In genomic region chr11:65844231-65844872, GRCh38 we compare ENCODE assay signal across 32 cellular contexts. TPM values are rescaled to one million over a fixed set of nuclear protein-coding genes. Genes with fewer than 3 reads are reported as not detected.
"Had no signal": no experiment of that assay in that cellular context is flagged by ENCODE, and none has a peak within 500 bp of the region (broad histone marks: within the 10 kb centered on the region; RNA-seq: fewer than 3 reads in every experiment).

No MANE protein-coding gene starts in this region.

- H3K4me1 ChIP-seq: ascending aorta, gastroesophageal sphincter, pancreas had no signal

- H3K36me3 Mint-ChIP-seq: activated CD4-positive, alpha-beta memory T cell treated with anti-CD3 and anti-CD28 coated beads for 36 hours; activated naive CD4-positive, alpha-beta T cell treated with anti-CD3 and anti-CD28 coated beads, Interleukin-2, amount 10 ng/mL, durations not matched to agents 7 days and 5 days; activated naive CD8-positive, alpha-beta T cell treated with anti-CD3 and anti-CD28 coated beads, Interleukin-2, amount 10 ng/mL, durations not matched to agents 7 days and 5 days; brain; mesothelial cell of epicardium; naive thymus-derived CD8-positive, alpha-beta T cell had no signal

- ATAC-seq: gastroesophageal sphincter; left cardiac atrium; naive thymus-derived CD8-positive, alpha-beta T cell; right cardiac atrium; stimulated activated naive CD8-positive, alpha-beta T cell treated with anti-CD3 and anti-CD28 coated beads, Interleukin-15, amount 100 ng/mL, for 72 hours had no signal

- H3K4me1 Mint-ChIP-seq: activated CD4-positive, alpha-beta T cell treated with anti-CD3 and anti-CD28 coated beads, Interleukin-2, amount 10 ng/mL, durations not matched to agents 24 days and 14 days; activated naive CD4-positive, alpha-beta T cell treated with anti-CD3 and anti-CD28 coated beads, Interleukin-2, amount 10 ng/mL, durations not matched to agents 7 days and 5 days; activated naive CD8-positive, alpha-beta T cell treated with anti-CD3 and anti-CD28 coated beads, Interleukin-2, amount 10 ng/mL, durations not matched to agents 7 days and 5 days; brain; naive thymus-derived CD8-positive, alpha-beta T cell; neural crest cell; stimulated activated naive CD8-positive, alpha-beta T cell treated with anti-CD3 and anti-CD28 coated beads, Interleukin-15, amount 100 ng/mL, for 72 hours had no signal

- DNase-seq: activated CD4-positive, alpha-beta memory T cell treated with anti-CD3 and anti-CD28 coated beads for 36 hours; activated CD4-positive, alpha-beta T cell treated with anti-CD3 and anti-CD28 coated beads, Interleukin-2, amount 10 ng/mL, durations not matched to agents 24 days and 14 days; activated CD4-positive, CD25-positive, alpha-beta regulatory T cell treated with anti-CD3 and anti-CD28 coated beads, Interleukin-2, amount 50 U/mL, for 72 hours; activated CD8-positive, alpha-beta memory T cell treated with anti-CD3 and anti-CD28 coated beads, Interleukin-2, amount 50 U/mL, for 4 hours; activated gamma-delta T cell; activated naive CD4-positive, alpha-beta T cell treated with anti-CD3 and anti-CD28 coated beads, Interleukin-2, amount 10 ng/mL, durations not matched to agents 7 days and 5 days; activated naive CD8-positive, alpha-beta T cell treated with anti-CD3 and anti-CD28 coated beads, Interleukin-2, amount 10 ng/mL, durations not matched to agents 7 days and 5 days; activated T-cell treated with anti-CD3 and anti-CD28 coated beads, Interleukin-2, amount 50 U/mL, for 1 hour; cerebellar nuclear complex; dorsolateral prefrontal cortex; effector memory CD4-positive, alpha-beta T cell; hippocampal formation; left cardiac atrium; mammary epithelial cell; naive thymus-derived CD8-positive, alpha-beta T cell; nucleus accumbens; pancreas; right cardiac atrium; stimulated activated CD4-positive, alpha-beta T cell treated with anti-CD3 and anti-CD28 coated beads, Interleukin-4, amount 100 ng/mL, for 1 hour; stimulated activated naive CD8-positive, alpha-beta T cell treated with anti-CD3 and anti-CD28 coated beads, Interleukin-15, amount 100 ng/mL, for 72 hours; substantia nigra; SW 1271; T1000 had no signal

- H3K9me3 Mint-ChIP-seq: activated CD4-positive, alpha-beta memory T cell treated with anti-CD3 and anti-CD28 coated beads for 36 hours; activated CD4-positive, alpha-beta T cell treated with anti-CD3 and anti-CD28 coated beads, Interleukin-2, amount 10 ng/mL, durations not matched to agents 24 days and 14 days; activated naive CD4-positive, alpha-beta T cell treated with anti-CD3 and anti-CD28 coated beads, Interleukin-2, amount 10 ng/mL, durations not matched to agents 7 days and 5 days; activated naive CD8-positive, alpha-beta T cell treated with anti-CD3 and anti-CD28 coated beads, Interleukin-2, amount 10 ng/mL, durations not matched to agents 7 days and 5 days; brain; mesothelial cell of epicardium; naive thymus-derived CD8-positive, alpha-beta T cell; neural crest cell; stimulated activated naive CD8-positive, alpha-beta T cell treated with anti-CD3 and anti-CD28 coated beads, Interleukin-15, amount 100 ng/mL, for 72 hours; T-helper 1 cell treated with Interleukin-12 subunit alpha and Interleukin-12 subunit beta and Interleukin-4 antibody, amounts not matched to agents 30 μg/mL and 1 μg/mL, for 36 hours had no signal

- H3K4me3 ChIP-seq: ascending aorta, cardiac muscle cell, coronary artery, dorsolateral prefrontal cortex, gastroesophageal sphincter, pancreas had no signal

- FAIRE-seq: keratinocyte, pancreas had no signal

- H3K27me3 Mint-ChIP-seq: activated CD4-positive, alpha-beta memory T cell treated with anti-CD3 and anti-CD28 coated beads for 36 hours; activated CD4-positive, alpha-beta T cell treated with anti-CD3 and anti-CD28 coated beads, Interleukin-2, amount 10 ng/mL, durations not matched to agents 24 days and 14 days; naive thymus-derived CD8-positive, alpha-beta T cell; stimulated activated naive CD8-positive, alpha-beta T cell treated with anti-CD3 and anti-CD28 coated beads, Interleukin-15, amount 100 ng/mL, for 72 hours had no signal

- H3K27ac ChIP-seq: ascending aorta, cardiac muscle cell, coronary artery, dorsolateral prefrontal cortex, gastroesophageal sphincter, pancreas had no signal

- H3K9me3 ChIP-seq: ascending aorta, gastroesophageal sphincter, pancreas had no signal

- H3K36me3 ChIP-seq: ascending aorta, cardiac muscle cell, gastroesophageal sphincter, pancreas had no signal

- H3K27ac Mint-ChIP-seq: activated CD4-positive, alpha-beta memory T cell treated with anti-CD3 and anti-CD28 coated beads for 36 hours; activated CD4-positive, alpha-beta T cell treated with anti-CD3 and anti-CD28 coated beads, Interleukin-2, amount 10 ng/mL, durations not matched to agents 24 days and 14 days; activated naive CD4-positive, alpha-beta T cell treated with anti-CD3 and anti-CD28 coated beads, Interleukin-2, amount 10 ng/mL, durations not matched to agents 7 days and 5 days; activated naive CD8-positive, alpha-beta T cell treated with anti-CD3 and anti-CD28 coated beads, Interleukin-2, amount 10 ng/mL, durations not matched to agents 7 days and 5 days; brain; mesothelial cell of epicardium; naive thymus-derived CD8-positive, alpha-beta T cell; stimulated activated naive CD8-positive, alpha-beta T cell treated with anti-CD3 and anti-CD28 coated beads, Interleukin-15, amount 100 ng/mL, for 72 hours; T-helper 1 cell treated with Interleukin-12 subunit alpha and Interleukin-12 subunit beta and Interleukin-4 antibody, amounts not matched to agents 30 μg/mL and 1 μg/mL, for 36 hours had no signal

- H3K4me3 Mint-ChIP-seq: activated CD4-positive, alpha-beta memory T cell treated with anti-CD3 and anti-CD28 coated beads for 36 hours; activated CD4-positive, alpha-beta T cell treated with anti-CD3 and anti-CD28 coated beads, Interleukin-2, amount 10 ng/mL, durations not matched to agents 24 days and 14 days; activated naive CD4-positive, alpha-beta T cell treated with anti-CD3 and anti-CD28 coated beads, Interleukin-2, amount 10 ng/mL, durations not matched to agents 7 days and 5 days; activated naive CD8-positive, alpha-beta T cell treated with anti-CD3 and anti-CD28 coated beads, Interleukin-2, amount 10 ng/mL, durations not matched to agents 7 days and 5 days; mesothelial cell of epicardium; neural crest cell; stimulated activated naive CD8-positive, alpha-beta T cell treated with anti-CD3 and anti-CD28 coated beads, Interleukin-15, amount 100 ng/mL, for 72 hours; T-helper 1 cell treated with Interleukin-12 subunit alpha and Interleukin-12 subunit beta and Interleukin-4 antibody, amounts not matched to agents 30 μg/mL and 1 μg/mL, for 36 hours had no signal

- H3K27me3 ChIP-seq: ascending aorta, cardiac muscle cell, dorsolateral prefrontal cortex, gastroesophageal sphincter, pancreas had no signal

RNA-seq across cellular contexts. Expression of gene SNX32, which starts 10.6 kb away (rescaled TPM):
- total RNA-seq: ascending aorta, left cardiac atrium had no signal

RNA-seq across cellular contexts. Expression of gene CTSW, which starts 35.3 kb away (rescaled TPM):
- total RNA-seq: ascending aorta, cardiac muscle cell, mammary epithelial cell, mesothelial cell of epicardium, neural crest cell had no signal
- polyA plus RNA-seq: keratinocyte had no signal
